In genomic region chr14:95524706-95525512, GRCh38 we compare ENCODE assay signal across 11 cellular contexts. TPM values are rescaled to one million over a fixed set of nuclear protein-coding genes. Genes with fewer than 3 reads are reported as not detected.
DNase-seq lines count a peak whose midpoint lies in the region; FAIRE-seq and TF ChIP-seq lines count a peak whose summit lies in the region.
"Had no signal": no experiment of that assay in that cellular context is flagged by ENCODE, and none has a peak within 500 bp of the region (broad histone marks: within the 10 kb centered on the region; RNA-seq: fewer than 3 reads in every experiment).

No MANE protein-coding gene starts in this region.

- no peaks in the 10 kb centered on the region for H3K9me3 ChIP-seq in colonic mucosa
- no peaks in the 10 kb centered on the region for H3K9me3 ChIP-seq in small intestine (ENCODE audit: control insufficient read depth, low read depth)
- H3K9me3 ChIP-seq: heart left ventricle had no signal

- H3K4me3 Mint-ChIP-seq in T-helper 2 cell treated with Interferon-gamma antibody and Interleukin-4, amounts not matched to agents 5 μg/mL and 100 μg/mL, for 36 hours = peak overlapping the region; percentile 82
- H3K4me3 Mint-ChIP-seq: nephron progenitor cell had no signal

- intact Hi-C loops in colonic mucosa (cut with DNase I) = no loop called here

- H3K4me1 ChIP-seq in colonic mucosa (peaks cover 11% of the 10 kb centered on the region), small intestine (ENCODE audit: control insufficient read depth in 2 of 2, insufficient read depth in 1 of 2, low read depth in 1 of 2, low read length in 1 of 2) (peaks cover 4 to 7% of the 10 kb centered on the region in 2 donors)

- H3K9ac ChIP-seq in colonic mucosa (ENCODE audit: low read depth in 2 of 2, low read length in 2 of 2) = peak overlapping the region in 1 of 2 donors; percentile 58

- H3K4me3 ChIP-seq in colonic mucosa (no peak overlapping the region), small intestine (ENCODE audit: low read depth in 1 of 2, low read length in 2 of 2) (no peak overlapping the region)

- H3K27me3 Mint-ChIP-seq in T-helper 2 cell treated with Interferon-gamma antibody and Interleukin-4, amounts not matched to agents 5 μg/mL and 100 μg/mL, for 36 hours (ENCODE audit: low read depth) = no peaks in the 10 kb centered on the region

- DNase-seq in T-helper 2 cell treated with Interferon-gamma antibody and Interleukin-4, amounts not matched to agents 5 μg/mL and 100 μg/mL, for 36 hours (ENCODE audit: low spot score) = no peak
- DNase-seq in T-helper 2 cell (no peak), NOMO-1 treated with DMSO at 0.1 percent for 48 hours (lab: John Stamatoyannopoulos, UW; ENCODE audit: unreplicated experiment) (peak; percentile 45), colonic mucosa (no peak), small intestine (peak; percentile 39), middle frontal gyrus (ENCODE audit: extremely low spot score, low spot score) (no peak), inferior parietal cortex (ENCODE audit: extremely low spot score) (no peak), substantia nigra (lab: John Stamatoyannopoulos, UW) (no peak)
- DNase-seq: nephron progenitor cell had no signal

- H3K27ac ChIP-seq in colonic mucosa (peak overlapping the region; percentile 17), small intestine (ENCODE audit: low read depth in 1 of 2, low read length in 1 of 2) (peak overlapping the region; percentile 74 to 76), substantia nigra (ENCODE audit: low read depth, low read length, poor library complexity, severe bottlenecking) (no peak overlapping the region)

- peaks cover 62% of the 10 kb centered on the region for H3K4me1 Mint-ChIP-seq in T-helper 2 cell treated with Interferon-gamma antibody and Interleukin-4, amounts not matched to agents 5 μg/mL and 100 μg/mL, for 36 hours (ENCODE audit: low read depth)

- H3K36me3 Mint-ChIP-seq in T-helper 2 cell treated with Interferon-gamma antibody and Interleukin-4, amounts not matched to agents 5 μg/mL and 100 μg/mL, for 36 hours (ENCODE audit: low read depth) = peaks cover 3% of the 10 kb centered on the region
- H3K36me3 Mint-ChIP-seq: brain had no signal

- peak overlapping the region; percentile 96 for H3K27ac Mint-ChIP-seq in T-helper 2 cell treated with Interferon-gamma antibody and Interleukin-4, amounts not matched to agents 5 μg/mL and 100 μg/mL, for 36 hours

- no peaks in the 10 kb centered on the region for H3K9me3 Mint-ChIP-seq in T-helper 2 cell treated with Interferon-gamma antibody and Interleukin-4, amounts not matched to agents 5 μg/mL and 100 μg/mL, for 36 hours
- H3K9me3 Mint-ChIP-seq: brain, nephron progenitor cell had no signal

- no peak for TF ChIP-seq CTCF in colonic mucosa (IDR thresholded peaks at IDR 0.05)

- FAIRE-seq in small intestine (lab: Jason Lieb, UNC) = no peak

- no peaks in the 10 kb centered on the region for H3K27me3 ChIP-seq in colonic mucosa
- no peaks in the 10 kb centered on the region for H3K27me3 ChIP-seq in small intestine (ENCODE audit: control insufficient read depth in 2 of 2, insufficient read depth in 2 of 2, low read length in 2 of 2)
- H3K27me3 ChIP-seq: heart left ventricle had no signal

- H3K36me3 ChIP-seq in colonic mucosa (no peaks in the 10 kb centered on the region), small intestine (ENCODE audit: control insufficient read depth in 2 of 2, insufficient read depth in 2 of 2, low read length in 2 of 2) (no peaks in the 10 kb centered on the region)

- 68 to 83% (median 80%) methylated on average over 6 of the region's 6 CpGs for WGBS in small intestine, 3 donors

RNA-seq across cellular contexts. Expression of gene SYNE3, which starts 8.5 kb away (rescaled TPM):
- 1 to 10 TPM; 7.3 to 9.5 TPM for total RNA-seq in colonic mucosa
- 1 to 10 TPM in 2 of 3 donors, under 1 TPM in 1; 0.81 to 5.0 (median 1.8) TPM for polyA plus RNA-seq in small intestine

RNA-seq across cellular contexts. Expression of gene GLRX5, which starts 9.9 kb away (rescaled TPM):
- 10 to 100 TPM; 51.9 to 64.6 TPM for total RNA-seq in colonic mucosa
- polyA plus RNA-seq in small intestine = 10 to 100 TPM; 53.5 to 80.5 (median 54.0) TPM

Comparison
In these comparisons a context has a peak if more than half of its experiments do, and no peak if none do; other contexts are left out.
1. DNase-seq: peak in NOMO-1 treated with DMSO at 0.1 percent for 48 hours (single experiment) and small intestine (single experiment); none in T-helper 2 cell treated with Interferon-gamma antibody and Interleukin-4, amounts not matched to agents 5 μg/mL and 100 μg/mL, for 36 hours (single experiment), T-helper 2 cell (0 of 5), colonic mucosa (single experiment), middle frontal gyrus (single experiment), inferior parietal cortex (single experiment) and substantia nigra (0 of 49).